In genomic region chr11:84396521-84396920, GRCh38 we compare ENCODE assay signal across 19 cellular contexts.
"Had no signal": no experiment of that assay in that cellular context is flagged by ENCODE, and none has a peak within 500 bp of the region (broad histone marks: within the 10 kb centered on the region; RNA-seq: fewer than 3 reads in every experiment).

No MANE protein-coding gene starts in this region.

- H3K4me3 ChIP-seq: ascending aorta, coronary artery, lower lobe of right lung, prostate gland, right lobe of liver, testis, upper lobe of right lung had no signal

- H3K27me3 ChIP-seq: ascending aorta, right lobe of liver, testis, upper lobe of right lung had no signal

- H3K27ac ChIP-seq: ascending aorta, coronary artery, lower lobe of right lung, prostate gland, right lobe of liver, testis, upper lobe of right lung had no signal

- DNase-seq: activated CD4-positive, alpha-beta T cell treated with anti-CD3 and anti-CD28 coated beads for 1 hour; activated CD4-positive, alpha-beta T cell treated with anti-CD3 and anti-CD28 coated beads, Interleukin-2, amount 50 U/mL, for 4 hours; activated naive CD4-positive, alpha-beta T cell treated with Interleukin-2 at 50 U/mL for 16 hours; activated T-cell treated with anti-CD3 and anti-CD28 coated beads for 4 hours; foreskin melanocyte; left colon; lower lobe of right lung; nephron progenitor cell; right lobe of liver; stimulated activated CD4-positive, alpha-beta T cell treated with anti-CD3 and anti-CD28 coated beads, Interleukin-1b, Interleukin-23, amount 100 ng/mL, for 48 hours; stimulated activated naive CD8-positive, alpha-beta T cell treated with anti-CD3 and anti-CD28 coated beads, Interleukin-15, amount 100 ng/mL, for 72 hours; testis; upper lobe of right lung had no signal

- ATAC-seq: activated T-helper 17 cell treated with anti-CD3 and anti-CD28 coated beads, Interleukin-2, amount 50 U/mL, for 72 hours; esophagus mucosa; left colon; lower lobe of right lung; right lobe of liver; stimulated activated naive CD8-positive, alpha-beta T cell treated with anti-CD3 and anti-CD28 coated beads, Interleukin-15, amount 100 ng/mL, for 72 hours; upper lobe of right lung had no signal

- H3K27me3 Mint-ChIP-seq: activated T-helper 17 cell treated with anti-CD3 and anti-CD28 coated beads, Interleukin-2, amount 50 U/mL, for 72 hours; stimulated activated naive CD8-positive, alpha-beta T cell treated with anti-CD3 and anti-CD28 coated beads, Interleukin-15, amount 100 ng/mL, for 72 hours had no signal

- H3K4me1 ChIP-seq: ascending aorta, lower lobe of right lung, prostate gland, right lobe of liver, testis, upper lobe of right lung had no signal

- H3K4me3 Mint-ChIP-seq: activated T-helper 17 cell treated with anti-CD3 and anti-CD28 coated beads, Interleukin-2, amount 50 U/mL, for 72 hours; mesothelial cell of epicardium; nephron progenitor cell; stimulated activated naive CD8-positive, alpha-beta T cell treated with anti-CD3 and anti-CD28 coated beads, Interleukin-15, amount 100 ng/mL, for 72 hours had no signal

- H3K27ac Mint-ChIP-seq: activated T-helper 17 cell treated with anti-CD3 and anti-CD28 coated beads, Interleukin-2, amount 50 U/mL, for 72 hours; mesothelial cell of epicardium; nephron progenitor cell; stimulated activated naive CD8-positive, alpha-beta T cell treated with anti-CD3 and anti-CD28 coated beads, Interleukin-15, amount 100 ng/mL, for 72 hours had no signal

- H3K4me1 Mint-ChIP-seq: activated T-helper 17 cell treated with anti-CD3 and anti-CD28 coated beads, Interleukin-2, amount 50 U/mL, for 72 hours; mesothelial cell of epicardium; nephron progenitor cell; stimulated activated naive CD8-positive, alpha-beta T cell treated with anti-CD3 and anti-CD28 coated beads, Interleukin-15, amount 100 ng/mL, for 72 hours had no signal

- H3K36me3 Mint-ChIP-seq: mesothelial cell of epicardium had no signal

- H3K9me3 Mint-ChIP-seq: mesothelial cell of epicardium, nephron progenitor cell had no signal

- H3K9me3 ChIP-seq: ascending aorta, lower lobe of right lung, prostate gland, right lobe of liver, testis, upper lobe of right lung had no signal

- H3K36me3 ChIP-seq: ascending aorta, lower lobe of right lung, prostate gland, right lobe of liver, upper lobe of right lung had no signal
